ENCODE assay signal across 20 cellular contexts in genomic region chr2:201837824-201838340, GRCh38. TPM values are rescaled to one million over a fixed set of nuclear protein-coding genes. Genes with fewer than 3 reads are reported as not detected.
DNase-seq lines count a peak whose midpoint lies in the region; TF ChIP-seq lines count a peak whose summit lies in the region.
"Had no signal": no experiment of that assay in that cellular context is flagged by ENCODE, and none has a peak within 500 bp of the region (broad histone marks: within the 10 kb centered on the region; RNA-seq: fewer than 3 reads in every experiment).

No MANE protein-coding gene starts in this region.

- H3K27ac ChIP-seq in MM.1S (ENCODE audit: low read length), result no peak overlapping the region
- H3K27ac ChIP-seq: Peyer's patch, SJSA1 had no signal

- TF ChIP-seq CTCF in MM.1S (IDR thresholded peaks at IDR 0.05; ENCODE audit: low read length), result no peak
- TF ChIP-seq CTCF in chondrocyte (IDR thresholded peaks at IDR 0.05), result no peak

- no peak overlapping the region for H3K4me3 Mint-ChIP-seq in chondrocyte (ENCODE audit: unreplicated experiment)
- H3K4me3 Mint-ChIP-seq: CD8-positive, alpha-beta memory T cell had no signal

- no peaks in the 10 kb centered on the region for H3K79me2 ChIP-seq in MM.1S (ENCODE audit: low read length)

- peaks cover 37% of the 10 kb centered on the region for H3K4me1 Mint-ChIP-seq in chondrocyte (ENCODE audit: low read depth)
- H3K4me1 Mint-ChIP-seq: CD8-positive, alpha-beta memory T cell had no signal

- peak overlapping the region; percentile 45 for H3K27ac Mint-ChIP-seq in chondrocyte (ENCODE audit: unreplicated experiment)
- H3K27ac Mint-ChIP-seq: CD8-positive, alpha-beta memory T cell had no signal

- peak; percentile 10 for DNase-seq in stimulated activated CD4-positive, alpha-beta T cell treated with anti-CD3 and anti-CD28 coated beads, Interleukin-15, amount 100 ng/mL, for 24 hours
- DNase-seq in stimulated activated CD4-positive, alpha-beta T cell treated with anti-CD3 and anti-CD28 coated beads, Interleukin-4, amount 100 ng/mL, for 4 hours, result no peak
- DNase-seq in MM.1S (peak; percentile 52), chondrocyte (ENCODE audit: low spot score) (no peak), NCI-H2227 (lab: John Stamatoyannopoulos, UW; ENCODE audit: unreplicated experiment) (no peak), NCI-H526 (lab: John Stamatoyannopoulos, UW) (no peak), EL (no peak)
- DNase-seq: ACHN; C1 segment of cervical spinal cord; CD8-positive, alpha-beta memory T cell; DMS53; KG1; NCI-H1048; NCI-H1436; NCI-H2029; NCI-H526 treated with DMSO at 0.1 percent for 48 hours; NK-92 treated with Interleukin-12 subunit alpha and Interleukin-12 subunit beta, amount 100 ng/mL, for 24 hours; Peyer's patch had no signal

- H3K36me3 ChIP-seq in MM.1S (replicated peaks; ENCODE audit: insufficient read depth, low read length), result no peaks in the 10 kb centered on the region
- H3K36me3 ChIP-seq: Peyer's patch, SJSA1 had no signal

- no peak overlapping the region for H3K9ac ChIP-seq in MM.1S (ENCODE audit: low read length)

- H3K36me3 Mint-ChIP-seq in chondrocyte (ENCODE audit: low read depth), result peaks cover 9% of the 10 kb centered on the region

- no peaks in the 10 kb centered on the region for H3K9me2 ChIP-seq in MM.1S (replicated peaks; ENCODE audit: insufficient read depth, low read length)

- no peak overlapping the region for H3K4me3 ChIP-seq in MM.1S (ENCODE audit: low read length)
- H3K4me3 ChIP-seq: Peyer's patch, SJSA1 had no signal

- H2AFZ ChIP-seq in MM.1S (ENCODE audit: low read length), result no peak overlapping the region

- H3K27me3 Mint-ChIP-seq in chondrocyte (ENCODE audit: low read depth), result no peaks in the 10 kb centered on the region

- no peaks in the 10 kb centered on the region for H3K9me3 ChIP-seq in MM.1S (replicated peaks; ENCODE audit: insufficient read depth, low read length)
- H3K9me3 ChIP-seq: Peyer's patch had no signal

- no peaks in the 10 kb centered on the region for H3K27me3 ChIP-seq in MM.1S (replicated peaks; ENCODE audit: insufficient read depth, low read length)
- H3K27me3 ChIP-seq: Peyer's patch, SJSA1 had no signal

- H3K4me1 ChIP-seq in MM.1S (ENCODE audit: low read length), result peaks cover 12% of the 10 kb centered on the region
- H3K4me1 ChIP-seq: Peyer's patch had no signal

- H3F3A ChIP-seq in MM.1S (ENCODE audit: insufficient read depth, low read length), result no peaks in the 10 kb centered on the region

- H3K4me2 ChIP-seq in MM.1S (ENCODE audit: low read depth, low read length), result no peak overlapping the region

- H4K20me1 ChIP-seq in MM.1S (ENCODE audit: insufficient read depth, low read length), result no peaks in the 10 kb centered on the region

- peaks cover 14% of the 10 kb centered on the region for H3K9me3 Mint-ChIP-seq in chondrocyte (ENCODE audit: low read depth)

RNA-seq across cellular contexts. Expression of gene CDK15, which starts 31.5 kb away (rescaled TPM):
- 3.6 to 5.9 TPM (median 4.6 TPM) in 3 replicates for total RNA-seq in chondrocyte
- total RNA-seq: CD8-positive, alpha-beta memory T cell; HepG2 had no signal

RNA-seq across cellular contexts. Expression of gene ALS2, which starts 57.1 kb away (rescaled TPM):
- 28.4 to 40.3 TPM (median 30.5 TPM) in 3 replicates for total RNA-seq in chondrocyte

Comparison
In these comparisons a context has a peak if more than half of its experiments do, and no peak if none do; other contexts are left out.
1. DNase-seq: peak in stimulated activated CD4-positive, alpha-beta T cell treated with anti-CD3 and anti-CD28 coated beads, Interleukin-15, amount 100 ng/mL, for 24 hours (single experiment) and MM.1S (single experiment); none in stimulated activated CD4-positive, alpha-beta T cell treated with anti-CD3 and anti-CD28 coated beads, Interleukin-4, amount 100 ng/mL, for 4 hours (0 of 2), chondrocyte (single experiment), NCI-H2227 (single experiment), NCI-H526 (0 of 2) and EL (single experiment).